ENCODE assay signal across 11 cellular contexts in genomic region chr9:137262173-137262908, GRCh38. TPM values are rescaled to one million over a fixed set of nuclear protein-coding genes. Genes with fewer than 3 reads are reported as not detected.
DNase-seq lines count a peak whose midpoint lies in the region; ATAC-seq and TF ChIP-seq lines count a peak whose summit lies in the region.
"Not testable (repeated sequence)": the region's sequence is repeated elsewhere in the genome, so short reads cannot be mapped to it uniquely, and the experiment has no call there.
"Had no signal": no experiment of that assay in that cellular context is flagged by ENCODE, and none has a peak within 500 bp of the region (broad histone marks: within the 10 kb centered on the region; RNA-seq: fewer than 3 reads in every experiment).

No MANE protein-coding gene starts in this region.

- H3K4me1 ChIP-seq in lower lobe of right lung, testis: not testable (repeated sequence)

- peak; percentile 49 for DNase-seq in AG10803 (ENCODE audit: low read depth)
- DNase-seq in NCI-H2227 treated with DMSO at 0.1 percent for 48 hours (lab: John Stamatoyannopoulos, UW) = peak; percentile 5
- not testable (repeated sequence) for DNase-seq in coronary artery (ENCODE audit: low spot score); lower lobe of right lung; testis
- DNase-seq in Right ventricle myocardium inferior (ENCODE audit: missing footprints) = peak; percentile 55

- not testable (repeated sequence) for ATAC-seq in Right ventricle myocardium inferior, lower lobe of right lung

- H3K4me3 ChIP-seq in AG10803 (ENCODE audit: low read length); GM12875 (ENCODE audit: low read depth, low read length); WI38 (ENCODE audit: low read depth, low read length); coronary artery; lower lobe of right lung; testis: not testable (repeated sequence)

- not testable (repeated sequence) for H3K9me3 ChIP-seq in lower lobe of right lung, testis

- not testable (repeated sequence) for TF ChIP-seq POLR2A in testis (IDR thresholded peaks at IDR 0.05)

- TF ChIP-seq CTCF in AG10803 (conservative IDR thresholded peaks at IDR 0.05; ENCODE audit: low read length) = peak; percentile 42
- peak; percentile 28; the same call in 1 of the 2 replicates for TF ChIP-seq CTCF in GM12875 (IDR thresholded peaks at IDR 0.05; ENCODE audit: borderline replicate concordance, insufficient read depth, low read depth, low read length)
- TF ChIP-seq CTCF in WI38 (IDR thresholded peaks at IDR 0.05; ENCODE audit: low read depth, low read length) = peak; percentile 24; the same call in 1 of the 2 replicates
- peak; percentile 20 for TF ChIP-seq CTCF in coronary artery (IDR thresholded peaks at IDR 0.05)
- peak; percentile 57 for TF ChIP-seq CTCF in lower lobe of right lung (IDR thresholded peaks at IDR 0.05)
- TF ChIP-seq CTCF in testis (IDR thresholded peaks at IDR 0.05) = peak; percentile 10 to 34 (median 19)

- peaks cover 61% of the 10 kb centered on the region for H3K36me3 ChIP-seq in lower lobe of right lung
- H3K36me3 ChIP-seq in testis (ENCODE audit: low read depth, missing control alignments) = not testable (repeated sequence)

- WGBS in testis, 2 donors = 35 to 54% methylated on average over 14 to 15 of the region's 15 CpGs

- intact Hi-C loops in Right ventricle myocardium inferior (cut with DNase I); lower lobe of right lung (cut with DNase I); testis (cut with DNase I; ENCODE audit: low total_unique reads): not testable (repeated sequence)

- H3K27ac ChIP-seq in coronary artery, lower lobe of right lung, testis: not testable (repeated sequence)

- not testable (repeated sequence) for H3K27me3 ChIP-seq in lower lobe of right lung (ENCODE audit: low read depth); testis

RNA-seq across cellular contexts. Expression of gene NELFB, which starts 7.2 kb away (rescaled TPM):
- total RNA-seq in Right ventricle myocardium inferior (37.9 TPM), lower lobe of right lung (44.7 TPM), testis (10 to 100 TPM; 60.9 to 76.7 TPM)
- polyA plus RNA-seq in testis (ENCODE audit: insufficient read depth, low read depth, low replicate concordance) = 55.0 TPM

RNA-seq across cellular contexts. Expression of gene STPG3, which starts 11.3 kb away (rescaled TPM):
- 1.4 TPM for total RNA-seq in Right ventricle myocardium inferior
- 0.38 TPM for total RNA-seq in lower lobe of right lung
- total RNA-seq in testis = 10 to 100 TPM; 14.6 to 34.1 TPM
- 58.9 TPM for polyA plus RNA-seq in testis (ENCODE audit: insufficient read depth, low read depth, low replicate concordance)
- total RNA-seq: cerebellum, lung, ureter had no signal

RNA-seq across cellular contexts. Expression of gene TOR4A, which starts 15.2 kb away (rescaled TPM):
- 16.5 TPM for total RNA-seq in Right ventricle myocardium inferior
- total RNA-seq in lower lobe of right lung = 27.2 TPM
- 1 to 10 TPM; 3.4 to 4.5 TPM for total RNA-seq in testis
- 2.1 TPM for polyA plus RNA-seq in testis (ENCODE audit: insufficient read depth, low read depth, low replicate concordance)

RNA-seq across cellular contexts. Expression of gene TUBB4B, which starts 21.3 kb away (rescaled TPM):
- total RNA-seq in Right ventricle myocardium inferior = 620 TPM
- 208 TPM for total RNA-seq in lower lobe of right lung
- 100 to 1,000 TPM; 856 to 940 TPM for total RNA-seq in testis
- 1,777 TPM for polyA plus RNA-seq in testis (ENCODE audit: insufficient read depth, low read depth, low replicate concordance)

RNA-seq across cellular contexts. Expression of gene SLC34A3, which starts 31.6 kb away (rescaled TPM):
- total RNA-seq in Right ventricle myocardium inferior = not detected
- not detected for total RNA-seq in lower lobe of right lung
- under 1 TPM; 0.24 to 0.25 TPM for total RNA-seq in testis
- 0.15 TPM for polyA plus RNA-seq in testis (ENCODE audit: insufficient read depth, low read depth, low replicate concordance)
- total RNA-seq: cerebellum, ureter had no signal
